In genomic region chr17:73663614-73664013, GRCh38 we compare ENCODE assay signal across 16 cellular contexts. TPM values are rescaled to one million over a fixed set of nuclear protein-coding genes. Genes with fewer than 3 reads are reported as not detected.
"Had no signal": no experiment of that assay in that cellular context is flagged by ENCODE, and none has a peak within 500 bp of the region (broad histone marks: within the 10 kb centered on the region; RNA-seq: fewer than 3 reads in every experiment).

No MANE protein-coding gene starts in this region.

- H3K36me3 Mint-ChIP-seq: naive B cell had no signal

- H3K4me3 Mint-ChIP-seq: activated naive CD8-positive, alpha-beta T cell treated with anti-CD3 and anti-CD28 coated beads, Interleukin-2, amount 10 ng/mL, durations not matched to agents 7 days and 5 days; activated T-cell treated with anti-CD3 and anti-CD28 coated beads, Interleukin-2, amount 50 U/mL, for 4 hours; endodermal cell; naive B cell had no signal

- H3K9me3 ChIP-seq: breast epithelium, neutrophil, right atrium auricular region, thyroid gland had no signal

- H3K27ac Mint-ChIP-seq: activated naive CD8-positive, alpha-beta T cell treated with anti-CD3 and anti-CD28 coated beads, Interleukin-2, amount 10 ng/mL, durations not matched to agents 7 days and 5 days; endodermal cell; naive B cell had no signal

- H3K27ac ChIP-seq: breast epithelium, neutrophil, right atrium auricular region, skin epidermis, thyroid gland had no signal

- H3K4me3 ChIP-seq: breast epithelium, right atrium auricular region, skin epidermis, thyroid gland had no signal

- H3K27me3 ChIP-seq: neutrophil, right atrium auricular region, thyroid gland had no signal

- H3K36me3 ChIP-seq: breast epithelium, neutrophil, right atrium auricular region, thyroid gland had no signal

- H3K4me1 Mint-ChIP-seq: endodermal cell had no signal

- ATAC-seq: activated T-cell treated with anti-CD3 and anti-CD28 coated beads, Interleukin-2, amount 50 U/mL, for 4 hours had no signal

- H3K9me3 Mint-ChIP-seq: activated T-cell treated with anti-CD3 and anti-CD28 coated beads, Interleukin-2, amount 50 U/mL, for 4 hours; endodermal cell had no signal

- DNase-seq: activated CD4-positive, alpha-beta T cell treated with anti-CD3 and anti-CD28 coated beads, Interleukin-2, amount 50 U/mL, for 48 hours; activated CD4-positive, CD25-positive, alpha-beta regulatory T cell treated with anti-CD3 and anti-CD28 coated beads, Interleukin-2, amount 50 U/mL, for 72 hours; activated gamma-delta T cell treated with Interleukin-2 at 50 U/mL for 16 hours; activated naive CD8-positive, alpha-beta T cell treated with anti-CD3 and anti-CD28 coated beads, Interleukin-2, amount 10 ng/mL, durations not matched to agents 7 days and 5 days; activated T-cell treated with anti-CD3 and anti-CD28 coated beads, Interleukin-2, amount 50 U/mL, for 4 hours; aorta; dermis blood vessel endothelial cell; endodermal cell; erythroblast; hypothalamus; naive B cell; thyroid gland had no signal

- H3K4me1 ChIP-seq: breast epithelium, right atrium auricular region had no signal

RNA-seq across cellular contexts. Expression of gene SDK2, which starts 19.4 kb away (rescaled TPM):
- total RNA-seq: dermis blood vessel endothelial cell had no signal
